In the genomic region with DNA sequence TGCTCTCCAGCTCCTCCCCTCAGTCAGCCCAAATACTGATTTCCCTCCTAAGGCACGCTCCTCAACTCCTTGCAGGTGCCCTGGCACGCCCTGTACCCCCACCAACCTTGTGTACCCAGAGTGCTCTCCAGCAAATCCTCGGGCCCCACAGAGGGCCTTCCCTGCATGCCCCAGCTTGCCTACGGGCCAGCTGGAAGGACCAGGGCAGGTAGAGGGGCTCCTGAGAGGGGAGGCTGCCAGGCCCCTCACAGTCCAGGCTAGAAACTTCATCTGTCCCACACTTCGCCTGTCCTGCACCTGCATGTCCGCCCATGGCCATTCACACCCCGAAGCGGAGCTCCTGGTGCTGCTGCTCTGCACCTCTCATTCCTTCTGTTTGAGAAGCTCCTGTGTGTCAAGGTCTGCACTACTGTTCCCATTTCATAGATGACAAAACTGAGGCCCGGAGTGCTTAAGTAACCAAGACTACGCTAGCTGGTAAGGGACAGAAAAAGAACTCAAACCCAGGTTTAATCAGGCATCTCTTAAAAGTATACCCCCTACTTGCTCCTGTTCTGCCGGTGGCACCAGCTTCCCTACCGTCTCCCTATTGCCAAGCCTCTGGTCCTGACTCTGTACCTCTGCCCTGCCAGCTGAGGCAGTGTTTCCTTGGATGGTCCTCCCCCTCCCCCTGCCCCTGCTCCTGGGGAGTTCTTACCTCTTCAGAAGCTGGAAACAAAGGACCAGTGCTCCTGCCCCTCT, we compare ENCODE assay signal across 1 cellular context.
A peak's percentile ranks its signal among the peaks of the same experiment; 100 is the strongest.
TF ChIP-seq lines count a peak whose summit lies in the region.

No MANE protein-coding gene starts in this region.

TF ChIP-seq in H1, 55 proteins besides CTCF, POLR2A, EP300 and RAD21:
- no peak for TF ChIP-seq USF2 (IDR thresholded peaks at IDR 0.05; ENCODE audit: low read length)
- TF ChIP-seq KDM1A (IDR thresholded peaks at IDR 0.05; ENCODE audit: borderline replicate concordance, low read length): peak; percentile 83; the same call in 1 of the 2 replicates
